In genomic region chr14:61673305-61673704, GRCh38 we compare ENCODE assay signal across 16 cellular contexts.
"Had no signal": no experiment of that assay in that cellular context is flagged by ENCODE, and none has a peak within 500 bp of the region (broad histone marks: within the 10 kb centered on the region; RNA-seq: fewer than 3 reads in every experiment).

No MANE protein-coding gene starts in this region.

- ATAC-seq: activated CD4-positive, alpha-beta T cell treated with anti-CD3 and anti-CD28 coated beads for 36 hours; activated T-helper 17 cell treated with anti-CD3 and anti-CD28 coated beads, Interleukin-2, amount 50 U/mL, for 72 hours; natural killer cell; right cardiac atrium; stimulated activated effector memory CD8-positive, alpha-beta T cell treated with anti-CD3 and anti-CD28 coated beads, Interleukin-12 subunit alpha, Interleukin-12 subunit beta, amount 100 ng/mL, for 72 hours had no signal

- H3K27me3 Mint-ChIP-seq: activated CD4-positive, alpha-beta T cell treated with anti-CD3 and anti-CD28 coated beads for 36 hours; activated naive CD8-positive, alpha-beta T cell treated with anti-CD3 and anti-CD28 coated beads, Interleukin-2, amount 10 ng/mL, durations not matched to agents 7 days and 5 days; activated T-helper 17 cell treated with anti-CD3 and anti-CD28 coated beads, Interleukin-2, amount 50 U/mL, for 72 hours; progenitor cell of endocrine pancreas had no signal

- H3K9me3 ChIP-seq: ascending aorta, tibial nerve had no signal

- H3K36me3 ChIP-seq: ascending aorta, tibial nerve had no signal

- H3K27ac Mint-ChIP-seq: activated CD4-positive, alpha-beta T cell treated with anti-CD3 and anti-CD28 coated beads for 36 hours; activated naive CD8-positive, alpha-beta T cell treated with anti-CD3 and anti-CD28 coated beads, Interleukin-2, amount 10 ng/mL, durations not matched to agents 7 days and 5 days; activated T-helper 17 cell treated with anti-CD3 and anti-CD28 coated beads, Interleukin-2, amount 50 U/mL, for 72 hours; progenitor cell of endocrine pancreas; stimulated activated effector memory CD8-positive, alpha-beta T cell treated with anti-CD3 and anti-CD28 coated beads, Interleukin-12 subunit alpha, Interleukin-12 subunit beta, amount 100 ng/mL, for 72 hours had no signal

- H3K27me3 ChIP-seq: ascending aorta, tibial nerve had no signal

- H3K4me1 ChIP-seq: ascending aorta, tibial nerve had no signal

- H3K9me3 Mint-ChIP-seq: activated naive CD8-positive, alpha-beta T cell treated with anti-CD3 and anti-CD28 coated beads, Interleukin-2, amount 10 ng/mL, durations not matched to agents 7 days and 5 days; activated T-helper 17 cell treated with anti-CD3 and anti-CD28 coated beads, Interleukin-2, amount 50 U/mL, for 72 hours; natural killer cell; stimulated activated effector memory CD8-positive, alpha-beta T cell treated with anti-CD3 and anti-CD28 coated beads, Interleukin-12 subunit alpha, Interleukin-12 subunit beta, amount 100 ng/mL, for 72 hours had no signal

- H3K4me3 Mint-ChIP-seq: activated CD4-positive, alpha-beta T cell treated with anti-CD3 and anti-CD28 coated beads for 36 hours; activated naive CD8-positive, alpha-beta T cell treated with anti-CD3 and anti-CD28 coated beads, Interleukin-2, amount 10 ng/mL, durations not matched to agents 7 days and 5 days; activated T-helper 17 cell treated with anti-CD3 and anti-CD28 coated beads, Interleukin-2, amount 50 U/mL, for 72 hours; natural killer cell; stimulated activated effector memory CD8-positive, alpha-beta T cell treated with anti-CD3 and anti-CD28 coated beads, Interleukin-12 subunit alpha, Interleukin-12 subunit beta, amount 100 ng/mL, for 72 hours had no signal

- FAIRE-seq: bronchial epithelial cell, small intestine had no signal

- DNase-seq: activated CD4-positive, alpha-beta T cell treated with anti-CD3 and anti-CD28 coated beads for 36 hours; activated CD8-positive, alpha-beta memory T cell treated with anti-CD3 and anti-CD28 coated beads for 24 hours; activated naive CD8-positive, alpha-beta T cell treated with anti-CD3 and anti-CD28 coated beads, Interleukin-2, amount 10 ng/mL, durations not matched to agents 7 days and 5 days; natural killer cell; nucleus accumbens; right cardiac atrium; small intestine; T1000 had no signal

- H3K27ac ChIP-seq: ascending aorta, epithelial cell of prostate, tibial nerve, VCaP had no signal

- H3K36me3 Mint-ChIP-seq: activated naive CD8-positive, alpha-beta T cell treated with anti-CD3 and anti-CD28 coated beads, Interleukin-2, amount 10 ng/mL, durations not matched to agents 7 days and 5 days; natural killer cell; stimulated activated effector memory CD8-positive, alpha-beta T cell treated with anti-CD3 and anti-CD28 coated beads, Interleukin-12 subunit alpha, Interleukin-12 subunit beta, amount 100 ng/mL, for 72 hours had no signal

- H3K4me3 ChIP-seq: ascending aorta, tibial nerve had no signal
